In the genomic region with DNA sequence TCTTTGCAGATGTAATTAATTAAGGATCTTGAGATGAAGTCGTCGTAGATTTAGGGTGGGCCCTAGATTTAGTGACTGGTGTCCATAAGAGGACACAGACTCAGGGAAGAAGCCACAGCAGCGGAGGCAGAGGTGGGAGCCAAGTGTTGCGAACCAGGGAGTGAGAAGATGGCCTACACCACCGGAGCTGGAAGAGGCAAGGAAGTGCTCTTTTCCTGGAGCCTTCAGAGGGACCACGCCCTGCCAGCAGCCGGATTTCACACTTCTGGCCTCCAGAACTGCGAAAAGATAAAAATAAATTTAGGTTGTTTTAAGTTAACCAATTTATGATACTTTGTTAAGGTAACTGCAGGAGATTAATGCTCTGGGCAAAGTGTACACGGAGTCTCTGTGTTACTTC, we compare ENCODE assay signal across 1 cellular context.
TF ChIP-seq lines count a peak whose summit lies in the region.

No MANE protein-coding gene starts in this region.

TF ChIP-seq in GM12878, 131 proteins besides CTCF, POLR2A, EP300 and RAD21:
- no peak for TF ChIP-seq ZNF622 (IDR thresholded peaks at IDR 0.05)
- TF ChIP-seq PRDM15 (CRISPR knock-in tag; IDR thresholded peaks at IDR 0.05), result no peak
- no peak for TF ChIP-seq SIN3A (IDR thresholded peaks at IDR 0.05; ENCODE audit: low read depth, low read length)
- no peak for TF ChIP-seq MYC (IDR thresholded peaks at IDR 0.05; ENCODE audit: insufficient read depth, insufficient read length, insufficient replicate concordance, low read length, severe bottlenecking)
- TF ChIP-seq CHD4 (IDR thresholded peaks at IDR 0.05), result no peak
- TF ChIP-seq SUPT20H (IDR thresholded peaks at IDR 0.05; ENCODE audit: borderline replicate concordance, control insufficient read depth, low read depth, low read length), result no peak
- TF ChIP-seq NFYA (IDR thresholded peaks at IDR 0.05; ENCODE audit: borderline replicate concordance, low read depth, low read length), result no peak
- no peak for TF ChIP-seq HDAC6 (IDR thresholded peaks at IDR 0.05; ENCODE audit: unreplicated experiment)
- no peak for TF ChIP-seq FOXK2 (IDR thresholded peaks at IDR 0.05)
- no peak for TF ChIP-seq CBX3 (IDR thresholded peaks at IDR 0.05; ENCODE audit: borderline replicate concordance, low read depth)
